Comparison of ENCODE assay signal across 1 cellular context in the genomic region with DNA sequence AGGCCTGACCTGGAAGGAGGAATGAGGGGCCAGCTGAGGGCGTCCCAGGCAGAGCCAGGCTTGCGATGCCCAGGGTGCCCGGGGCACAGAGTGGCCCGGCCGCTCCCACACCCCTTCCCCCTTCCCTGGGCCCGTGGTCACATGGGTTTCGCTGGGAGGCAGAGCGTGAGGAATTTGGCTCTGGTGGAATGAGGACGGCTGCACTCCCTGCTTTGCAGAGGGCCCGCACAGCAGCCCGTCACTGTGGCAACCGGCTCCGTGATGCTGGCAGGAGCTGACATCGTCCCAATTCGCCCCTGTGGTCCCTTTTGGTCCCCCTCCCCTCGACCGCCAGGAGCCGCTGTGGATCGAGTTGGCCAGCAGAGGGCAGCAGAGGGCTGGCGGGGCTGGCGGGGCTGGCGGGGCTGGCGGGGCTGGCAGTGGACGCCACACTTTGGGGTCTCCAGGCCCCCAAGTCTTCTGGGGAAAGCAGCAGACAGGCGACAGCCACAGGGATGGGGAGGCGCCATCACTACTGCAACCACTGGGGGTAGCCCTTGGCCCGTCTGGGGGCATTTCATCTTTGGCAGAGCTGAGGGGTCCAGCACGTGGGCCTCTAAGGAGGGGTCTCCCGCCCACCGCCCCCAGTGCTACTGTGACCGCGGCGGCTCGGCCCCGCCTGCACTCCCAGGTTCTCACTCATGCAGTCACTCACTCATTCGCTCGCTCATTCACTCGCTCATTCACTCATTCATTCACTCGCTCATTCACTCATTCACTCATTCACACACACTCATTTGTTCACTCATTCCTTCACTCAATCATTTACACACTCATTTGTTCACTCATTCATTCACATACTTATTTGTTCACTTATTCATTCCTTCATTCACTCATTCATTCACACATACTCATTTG.
TF ChIP-seq lines count a peak whose summit lies in the region.

No MANE protein-coding gene starts in this region.

TF ChIP-seq in K562, 482 proteins besides CTCF, POLR2A, EP300 and RAD21 (continued from another document and continues in another):
- TF ChIP-seq, protein P1, sequence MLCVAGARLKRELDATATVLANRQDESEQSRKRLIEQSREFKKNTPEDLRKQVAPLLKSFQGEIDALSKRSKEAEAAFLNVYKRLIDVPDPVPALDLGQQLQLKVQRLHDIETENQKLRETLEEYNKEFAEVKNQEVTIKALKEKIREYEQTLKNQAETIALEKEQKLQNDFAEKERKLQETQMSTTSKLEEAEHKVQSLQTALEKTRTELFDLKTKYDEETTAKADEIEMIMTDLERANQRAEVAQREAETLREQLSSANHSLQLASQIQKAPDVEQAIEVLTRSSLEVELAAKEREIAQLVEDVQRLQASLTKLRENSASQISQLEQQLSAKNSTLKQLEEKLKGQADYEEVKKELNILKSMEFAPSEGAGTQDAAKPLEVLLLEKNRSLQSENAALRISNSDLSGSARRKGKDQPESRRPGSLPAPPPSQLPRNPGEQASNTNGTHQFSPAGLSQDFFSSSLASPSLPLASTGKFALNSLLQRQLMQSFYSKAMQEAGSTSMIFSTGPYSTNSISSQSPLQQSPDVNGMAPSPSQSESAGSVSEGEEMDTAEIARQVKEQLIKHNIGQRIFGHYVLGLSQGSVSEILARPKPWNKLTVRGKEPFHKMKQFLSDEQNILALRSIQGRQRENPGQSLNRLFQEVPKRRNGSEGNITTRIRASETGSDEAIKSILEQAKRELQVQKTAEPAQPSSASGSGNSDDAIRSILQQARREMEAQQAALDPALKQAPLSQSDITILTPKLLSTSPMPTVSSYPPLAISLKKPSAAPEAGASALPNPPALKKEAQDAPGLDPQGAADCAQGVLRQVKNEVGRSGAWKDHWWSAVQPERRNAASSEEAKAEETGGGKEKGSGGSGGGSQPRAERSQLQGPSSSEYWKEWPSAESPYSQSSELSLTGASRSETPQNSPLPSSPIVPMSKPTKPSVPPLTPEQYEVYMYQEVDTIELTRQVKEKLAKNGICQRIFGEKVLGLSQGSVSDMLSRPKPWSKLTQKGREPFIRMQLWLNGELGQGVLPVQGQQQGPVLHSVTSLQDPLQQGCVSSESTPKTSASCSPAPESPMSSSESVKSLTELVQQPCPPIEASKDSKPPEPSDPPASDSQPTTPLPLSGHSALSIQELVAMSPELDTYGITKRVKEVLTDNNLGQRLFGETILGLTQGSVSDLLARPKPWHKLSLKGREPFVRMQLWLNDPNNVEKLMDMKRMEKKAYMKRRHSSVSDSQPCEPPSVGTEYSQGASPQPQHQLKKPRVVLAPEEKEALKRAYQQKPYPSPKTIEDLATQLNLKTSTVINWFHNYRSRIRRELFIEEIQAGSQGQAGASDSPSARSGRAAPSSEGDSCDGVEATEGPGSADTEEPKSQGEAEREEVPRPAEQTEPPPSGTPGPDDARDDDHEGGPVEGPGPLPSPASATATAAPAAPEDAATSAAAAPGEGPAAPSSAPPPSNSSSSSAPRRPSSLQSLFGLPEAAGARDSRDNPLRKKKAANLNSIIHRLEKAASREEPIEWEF (CRISPR knock-in tag; IDR thresholded peaks at IDR 0.05): no peak
- TF ChIP-seq PCBP1 (IDR thresholded peaks at IDR 0.05; ENCODE audit: low read depth, low read length, poor library complexity, severe bottlenecking) (peak; percentile 89), ZNF174 (CRISPR knock-in tag; IDR thresholded peaks at IDR 0.05) (no peak), ZBTB7A (IDR thresholded peaks at IDR 0.05; ENCODE audit: borderline replicate concordance, control insufficient read depth, low read depth, low read length) (peak; percentile 97), ZNF121 (CRISPR knock-in tag; conservative IDR thresholded peaks at IDR 0.05) (no peak), STAG1 (CRISPR knock-in tag; IDR thresholded peaks at IDR 0.05; ENCODE audit: borderline replicate concordance) (no peak), ELF2 (CRISPR knock-in tag; IDR thresholded peaks at IDR 0.05) (no peak), TEAD1 (CRISPR knock-in tag; IDR thresholded peaks at IDR 0.05) (0 out of 4 replicates have a peak, but pooled peaks of 1 of the 2 experiments have one; percentile 24), ZBTB17 (CRISPR knock-in tag; IDR thresholded peaks at IDR 0.05) (no peak), SMAD2 (IDR thresholded peaks at IDR 0.05; ENCODE audit: low read depth, low read length) (no peak), HOXB6 (CRISPR knock-in tag; IDR thresholded peaks at IDR 0.05; ENCODE audit: borderline replicate concordance) (no peak), ZNF263 (CRISPR knock-in tag; IDR thresholded peaks at IDR 0.05; ENCODE audit: borderline replicate concordance) (0 out of 2 replicates have a peak, but pooled peaks have one; percentile 25), RUNX1 (IDR thresholded peaks at IDR 0.05; ENCODE audit: low read depth) (no peak), MAZ (CRISPR knock-in tag; conservative IDR thresholded peaks at IDR 0.05 in 1 of 2, IDR thresholded peaks at IDR 0.05 in 1 of 2) (peak; percentile 47 to 56; a peak in 3 of 4 replicates), STAT5B (CRISPR knock-in tag; IDR thresholded peaks at IDR 0.05) (no peak), ETV6 (IDR thresholded peaks at IDR 0.05; ENCODE audit: borderline replicate concordance in 1 of 2, low read depth in 2 of 2, low read length in 1 of 2) (no peak), ETV6 (CRISPR knock-in tag; IDR thresholded peaks at IDR 0.05; ENCODE audit: borderline replicate concordance) (no peak), CSDE1 (IDR thresholded peaks at IDR 0.05) (no peak), HCFC1 (IDR thresholded peaks at IDR 0.05; ENCODE audit: low read depth, low read length) (no peak), HMG20A (CRISPR knock-in tag; conservative IDR thresholded peaks at IDR 0.05) (no peak), SIX5 (IDR thresholded peaks at IDR 0.05; ENCODE audit: borderline replicate concordance in 1 of 2, insufficient read depth in 1 of 2, low read depth in 1 of 2, low read length in 2 of 2) (no peak), MTA2 (IDR thresholded peaks at IDR 0.05; ENCODE audit: low read depth) (no peak), SMC3 (conservative IDR thresholded peaks at IDR 0.05; ENCODE audit: insufficient read depth, low read depth, low read length) (peak; percentile 44; the same call in 1 of the 2 replicates), DDX20 (tag; IDR thresholded peaks at IDR 0.05; ENCODE audit: low read depth) (no peak), BCOR (IDR thresholded peaks at IDR 0.05) (peak; percentile 85; the same call in 1 of the 2 replicates), CBX1 (IDR thresholded peaks at IDR 0.05; ENCODE audit: low read depth) (no peak), GATA2 (CRISPR knock-in tag; IDR thresholded peaks at IDR 0.05) (no peak), HNRNPK (IDR thresholded peaks at IDR 0.05; ENCODE audit: low read depth, low read length, poor library complexity, severe bottlenecking) (no peak), MIER1 (IDR thresholded peaks at IDR 0.05; ENCODE audit: low read depth) (no peak), ZKSCAN1 (IDR thresholded peaks at IDR 0.05; ENCODE audit: low read depth, low read length) (no peak), EGR1 (conservative IDR thresholded peaks at IDR 0.05) (no peak), SNIP1 (IDR thresholded peaks at IDR 0.05; ENCODE audit: low read depth) (no peak)
- TF ChIP-seq, protein P2, sequence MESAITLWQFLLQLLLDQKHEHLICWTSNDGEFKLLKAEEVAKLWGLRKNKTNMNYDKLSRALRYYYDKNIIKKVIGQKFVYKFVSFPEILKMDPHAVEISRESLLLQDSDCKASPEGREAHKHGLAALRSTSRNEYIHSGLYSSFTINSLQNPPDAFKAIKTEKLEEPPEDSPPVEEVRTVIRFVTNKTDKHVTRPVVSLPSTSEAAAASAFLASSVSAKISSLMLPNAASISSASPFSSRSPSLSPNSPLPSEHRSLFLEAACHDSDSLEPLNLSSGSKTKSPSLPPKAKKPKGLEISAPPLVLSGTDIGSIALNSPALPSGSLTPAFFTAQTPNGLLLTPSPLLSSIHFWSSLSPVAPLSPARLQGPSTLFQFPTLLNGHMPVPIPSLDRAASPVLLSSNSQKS (CRISPR knock-in tag; IDR thresholded peaks at IDR 0.05): no peak
- TF ChIP-seq, protein P3, sequence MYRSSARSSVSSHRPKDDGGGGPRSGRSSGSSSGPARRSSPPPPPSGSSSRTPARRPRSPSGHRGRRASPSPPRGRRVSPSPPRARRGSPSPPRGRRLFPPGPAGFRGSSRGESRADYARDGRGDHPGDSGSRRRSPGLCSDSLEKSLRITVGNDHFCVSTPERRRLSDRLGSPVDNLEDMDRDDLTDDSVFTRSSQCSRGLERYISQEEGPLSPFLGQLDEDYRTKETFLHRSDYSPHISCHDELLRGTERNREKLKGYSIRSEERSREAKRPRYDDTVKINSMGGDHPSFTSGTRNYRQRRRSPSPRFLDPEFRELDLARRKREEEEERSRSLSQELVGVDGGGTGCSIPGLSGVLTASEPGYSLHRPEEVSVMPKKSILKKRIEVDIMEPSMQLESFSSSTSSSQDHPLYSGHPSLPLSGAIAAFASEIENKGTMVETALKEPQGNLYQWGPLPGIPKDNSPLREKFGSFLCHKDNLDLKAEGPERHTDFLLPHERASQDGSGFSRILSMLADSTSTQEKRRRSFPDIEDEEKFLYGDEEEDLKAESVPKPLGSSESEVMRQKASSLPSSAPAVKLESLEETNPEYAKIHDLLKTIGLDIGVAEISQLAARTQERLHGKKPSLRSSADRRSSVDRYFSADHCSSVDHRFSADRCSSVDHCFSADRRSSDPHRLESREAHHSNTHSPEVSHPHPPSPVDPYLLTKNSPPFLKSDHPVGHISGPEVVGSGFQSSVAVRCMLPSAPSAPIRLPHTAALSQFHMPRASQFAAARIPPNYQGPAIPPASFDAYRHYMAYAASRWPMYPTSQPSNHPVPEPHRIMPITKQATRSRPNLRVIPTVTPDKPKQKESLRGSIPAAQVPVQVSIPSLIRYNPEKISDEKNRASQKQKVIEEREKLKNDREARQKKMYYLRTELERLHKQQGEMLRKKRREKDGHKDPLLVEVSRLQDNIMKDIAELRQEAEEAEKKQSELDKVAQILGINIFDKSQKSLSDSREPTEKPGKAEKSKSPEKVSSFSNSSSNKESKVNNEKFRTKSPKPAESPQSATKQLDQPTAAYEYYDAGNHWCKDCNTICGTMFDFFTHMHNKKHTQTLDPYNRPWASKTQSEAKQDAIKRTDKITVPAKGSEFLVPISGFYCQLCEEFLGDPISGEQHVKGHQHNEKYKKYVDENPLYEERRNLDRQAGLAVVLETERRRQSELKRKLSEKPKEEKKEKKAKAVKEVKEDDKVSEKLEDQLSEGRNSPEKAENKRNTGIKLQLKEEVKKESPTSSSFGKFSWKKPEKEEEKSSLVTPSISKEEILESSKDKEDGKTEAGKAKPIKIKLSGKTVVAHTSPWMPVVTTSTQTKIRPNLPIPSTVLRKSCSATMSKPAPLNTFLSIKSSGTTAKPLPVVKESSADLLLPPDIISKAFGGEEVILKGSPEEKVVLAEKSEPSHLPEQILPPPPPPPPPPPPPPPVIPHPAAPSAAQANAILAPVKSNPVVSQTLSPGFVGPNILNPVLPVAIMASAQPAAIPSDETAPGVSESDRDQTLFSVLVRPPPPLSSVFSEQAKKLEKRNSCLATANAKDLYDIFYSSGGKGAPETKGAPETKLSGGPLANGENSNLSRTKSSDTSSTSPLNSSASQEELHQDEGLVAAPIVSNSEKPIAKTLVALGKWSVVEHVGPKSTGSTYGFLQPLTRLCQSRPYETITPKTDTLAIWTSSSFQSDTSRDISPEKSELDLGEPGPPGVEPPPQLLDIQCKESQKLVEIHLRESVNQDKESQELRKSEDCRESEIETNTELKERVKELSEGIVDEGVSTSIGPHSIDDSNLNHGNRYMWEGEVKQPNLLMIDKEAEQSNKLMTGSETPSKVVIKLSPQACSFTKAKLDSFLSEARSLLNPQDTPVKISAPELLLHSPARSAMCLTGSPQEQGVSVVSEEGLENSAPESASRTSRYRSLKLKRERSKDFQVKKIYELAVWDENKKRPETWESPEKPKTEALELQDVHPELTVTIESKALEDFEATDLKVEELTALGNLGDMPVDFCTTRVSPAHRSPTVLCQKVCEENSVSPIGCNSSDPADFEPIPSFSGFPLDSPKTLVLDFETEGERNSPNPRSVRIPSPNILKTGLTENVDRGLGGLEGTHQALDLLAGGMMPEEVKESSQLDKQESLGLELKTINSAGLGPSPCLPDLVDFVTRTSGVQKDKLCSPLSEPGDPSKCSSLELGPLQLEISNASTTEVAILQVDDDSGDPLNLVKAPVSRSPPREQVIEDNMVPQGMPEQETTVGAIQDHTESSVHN (IDR thresholded peaks at IDR 0.05; ENCODE audit: borderline replicate concordance in 1 of 2, low read depth in 1 of 2): no peak
- TF ChIP-seq, protein P4, sequence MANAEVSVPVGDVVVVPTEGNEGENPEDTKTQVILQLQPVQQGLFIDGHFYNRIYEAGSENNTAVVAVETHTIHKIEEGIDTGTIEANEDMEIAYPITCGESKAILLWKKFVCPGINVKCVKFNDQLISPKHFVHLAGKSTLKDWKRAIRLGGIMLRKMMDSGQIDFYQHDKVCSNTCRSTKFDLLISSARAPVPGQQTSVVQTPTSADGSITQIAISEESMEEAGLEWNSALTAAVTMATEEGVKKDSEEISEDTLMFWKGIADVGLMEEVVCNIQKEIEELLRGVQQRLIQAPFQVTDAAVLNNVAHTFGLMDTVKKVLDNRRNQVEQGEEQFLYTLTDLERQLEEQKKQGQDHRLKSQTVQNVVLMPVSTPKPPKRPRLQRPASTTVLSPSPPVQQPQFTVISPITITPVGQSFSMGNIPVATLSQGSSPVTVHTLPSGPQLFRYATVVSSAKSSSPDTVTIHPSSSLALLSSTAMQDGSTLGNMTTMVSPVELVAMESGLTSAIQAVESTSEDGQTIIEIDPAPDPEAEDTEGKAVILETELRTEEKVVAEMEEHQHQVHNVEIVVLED (CRISPR knock-in tag; IDR thresholded peaks at IDR 0.05): no peak
- TF ChIP-seq, protein P5, sequence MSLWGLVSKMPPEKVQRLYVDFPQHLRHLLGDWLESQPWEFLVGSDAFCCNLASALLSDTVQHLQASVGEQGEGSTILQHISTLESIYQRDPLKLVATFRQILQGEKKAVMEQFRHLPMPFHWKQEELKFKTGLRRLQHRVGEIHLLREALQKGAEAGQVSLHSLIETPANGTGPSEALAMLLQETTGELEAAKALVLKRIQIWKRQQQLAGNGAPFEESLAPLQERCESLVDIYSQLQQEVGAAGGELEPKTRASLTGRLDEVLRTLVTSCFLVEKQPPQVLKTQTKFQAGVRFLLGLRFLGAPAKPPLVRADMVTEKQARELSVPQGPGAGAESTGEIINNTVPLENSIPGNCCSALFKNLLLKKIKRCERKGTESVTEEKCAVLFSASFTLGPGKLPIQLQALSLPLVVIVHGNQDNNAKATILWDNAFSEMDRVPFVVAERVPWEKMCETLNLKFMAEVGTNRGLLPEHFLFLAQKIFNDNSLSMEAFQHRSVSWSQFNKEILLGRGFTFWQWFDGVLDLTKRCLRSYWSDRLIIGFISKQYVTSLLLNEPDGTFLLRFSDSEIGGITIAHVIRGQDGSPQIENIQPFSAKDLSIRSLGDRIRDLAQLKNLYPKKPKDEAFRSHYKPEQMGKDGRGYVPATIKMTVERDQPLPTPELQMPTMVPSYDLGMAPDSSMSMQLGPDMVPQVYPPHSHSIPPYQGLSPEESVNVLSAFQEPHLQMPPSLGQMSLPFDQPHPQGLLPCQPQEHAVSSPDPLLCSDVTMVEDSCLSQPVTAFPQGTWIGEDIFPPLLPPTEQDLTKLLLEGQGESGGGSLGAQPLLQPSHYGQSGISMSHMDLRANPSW (CRISPR knock-in tag; IDR thresholded peaks at IDR 0.05): no peak
- TF ChIP-seq, protein P6, sequence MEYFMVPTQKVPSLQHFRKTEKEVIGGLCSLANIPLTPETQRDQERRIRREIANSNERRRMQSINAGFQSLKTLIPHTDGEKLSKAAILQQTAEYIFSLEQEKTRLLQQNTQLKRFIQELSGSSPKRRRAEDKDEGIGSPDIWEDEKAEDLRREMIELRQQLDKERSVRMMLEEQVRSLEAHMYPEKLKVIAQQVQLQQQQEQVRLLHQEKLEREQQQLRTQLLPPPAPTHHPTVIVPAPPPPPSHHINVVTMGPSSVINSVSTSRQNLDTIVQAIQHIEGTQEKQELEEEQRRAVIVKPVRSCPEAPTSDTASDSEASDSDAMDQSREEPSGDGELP (CRISPR knock-in tag; IDR thresholded peaks at IDR 0.05; ENCODE audit: borderline replicate concordance): no peak
